ENCODE assay signal across 23 cellular contexts in the genomic region with DNA sequence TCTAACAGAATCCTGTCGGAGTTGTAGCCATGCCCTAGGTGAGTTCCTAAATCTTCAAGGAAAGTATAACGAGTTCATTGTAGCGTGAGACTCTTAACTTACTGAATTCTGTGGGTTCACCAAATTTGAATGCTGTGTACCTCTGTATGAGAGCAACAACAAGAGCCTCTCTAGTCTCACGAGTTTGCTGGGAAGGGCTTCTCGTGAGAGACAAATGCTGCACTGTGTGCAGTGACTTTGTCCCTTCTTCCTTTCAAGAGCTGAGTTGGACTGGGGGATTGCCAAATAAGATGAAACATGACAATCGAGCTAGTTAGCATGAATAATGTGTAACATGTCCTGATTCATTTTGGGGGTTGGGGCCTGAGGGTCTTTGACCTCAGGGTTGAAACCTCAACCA. TPM values are rescaled to one million over a fixed set of nuclear protein-coding genes. Genes with fewer than 3 reads are reported as not detected.
DNase-seq lines count a peak whose midpoint lies in the region; ATAC-seq and TF ChIP-seq lines count a peak whose summit lies in the region.
"Had no signal": no experiment of that assay in that cellular context is flagged by ENCODE, and none has a peak within 500 bp of the region (broad histone marks: within the 10 kb centered on the region; RNA-seq: fewer than 3 reads in every experiment).

No MANE protein-coding gene starts in this region.

- H4K20me1 ChIP-seq in osteoblast (ENCODE audit: insufficient read depth, low read length) = no peaks in the 10 kb centered on the region

- H3K9me3 ChIP-seq in psoas muscle = no peaks in the 10 kb centered on the region
- H3K9me3 ChIP-seq in osteoblast (ENCODE audit: low read depth, low read length) = no peaks in the 10 kb centered on the region
- H3K9me3 ChIP-seq: mucosa of descending colon had no signal

- H3K4me3 ChIP-seq in psoas muscle = no peak overlapping the region
- H3K4me3 ChIP-seq in osteoblast (ENCODE audit: insufficient read depth, low read length) = no peak overlapping the region
- H3K4me3 ChIP-seq: mucosa of descending colon, PC-9 had no signal

- H3K27ac ChIP-seq in cingulate gyrus (ENCODE audit: low read depth, low read length) (peak overlapping the region; percentile 66), psoas muscle (peak overlapping the region; percentile 85), osteoblast (ENCODE audit: low read depth, low read length) (no peak overlapping the region)
- H3K27ac ChIP-seq: brain microvascular endothelial cell, PC-9 had no signal

- TF ChIP-seq CTCF in psoas muscle (IDR thresholded peaks at IDR 0.05) (no peak), osteoblast (IDR thresholded peaks at IDR 0.05; ENCODE audit: extremely low read depth, low read depth, low read length) (no peak)

- no peaks in the 10 kb centered on the region for H3K79me2 ChIP-seq in osteoblast (ENCODE audit: insufficient read depth, low read length)

- DNase-seq in COLO829 (ENCODE audit: low spot score) (peak; percentile 42), inferior parietal cortex (ENCODE audit: extremely low spot score) (peak; percentile 72), psoas muscle (no peak), osteoblast (ENCODE audit: insufficient read length, low spot score, missing footprints) (no peak)
- no peak for DNase-seq in stimulated activated CD4-positive, alpha-beta T cell treated with anti-CD3 and anti-CD28 coated beads, Interleukin-4, amount 100 ng/mL, for 4 hours
- DNase-seq in stimulated activated CD4-positive, alpha-beta T cell treated with anti-CD3 and anti-CD28 coated beads, Interleukin-4, amount 100 ng/mL, for 1 hour = no peak
- DNase-seq: activated CD4-positive, alpha-beta T cell treated with anti-CD3 and anti-CD28 coated beads, Interleukin-2, amount 10 ng/mL, durations not matched to agents 24 days and 14 days; activated naive CD4-positive, alpha-beta T cell treated with anti-CD3 and anti-CD28 coated beads, Interleukin-2, amount 10 ng/mL, durations not matched to agents 7 days and 5 days; activated T-cell treated with anti-CD3 and anti-CD28 coated beads for 4 hours; brain microvascular endothelial cell; CD8-positive, alpha-beta memory T cell; DMS79 treated with DMSO at 0.1 percent for 48 hours; kidney glomerular epithelial cell; mucosa of descending colon; NCI-H1105 treated with DMSO at 0.1 percent for 48 hours; NCI-H2171; NCI-H748 treated with DMSO at 0.1 percent for 48 hours; PC-9; stimulated activated CD4-positive, alpha-beta T cell treated with anti-CD3 and anti-CD28 coated beads, Interleukin-12 subunit alpha, Interleukin-12 subunit beta, amount 100 ng/mL, for 4 hours; stimulated activated naive CD4-positive, alpha-beta T cell treated with Interleukin-2 at 50 U/mL for 16 hours had no signal

- H3K36me3 ChIP-seq in psoas muscle (ENCODE audit: insufficient read depth in 1 of 2, low read depth in 1 of 2) (peaks cover 0 to 7% of the 10 kb centered on the region in 2 donors), osteoblast (ENCODE audit: insufficient read depth, low read length) (no peaks in the 10 kb centered on the region)
- H3K36me3 ChIP-seq: brain microvascular endothelial cell had no signal

- intact Hi-C loops in psoas muscle (cut with DNase I) = no loop called here

- 57 to 71% (median 60%) methylated on average over 6 of the region's 6 CpGs for WGBS in psoas muscle, 3 donors

- ATAC-seq in psoas muscle = peak in 1 of 4 donors; percentile 51
- no peak for ATAC-seq in HG02588 (IDR thresholded peaks at IDR 0.05; ENCODE audit: unreplicated experiment)
- ATAC-seq: mucosa of descending colon, SK-N-SH treated with all-trans-retinoic acid at 6 μM for 48 hours had no signal

- H3K4me1 ChIP-seq in psoas muscle (peaks cover 40% of the 10 kb centered on the region), osteoblast (ENCODE audit: insufficient read depth, low read length) (peaks cover 1% of the 10 kb centered on the region)

- H2AFZ ChIP-seq in osteoblast (ENCODE audit: low read length) = no peak overlapping the region
- H2AFZ ChIP-seq: PC-9 had no signal

- no peaks in the 10 kb centered on the region for H3K27me3 ChIP-seq in psoas muscle (ENCODE audit: insufficient read depth in 3 of 3, low read length in 2 of 3)
- H3K27me3 ChIP-seq in osteoblast (ENCODE audit: insufficient read depth, low read length) = no peaks in the 10 kb centered on the region
- H3K27me3 ChIP-seq: brain microvascular endothelial cell had no signal

- H3K4me2 ChIP-seq in osteoblast (ENCODE audit: insufficient read depth, low read length) = no peak overlapping the region
- H3K4me2 ChIP-seq: PC-9 had no signal

RNA-seq across cellular contexts. Expression of a gene that starts 32.2 kb away (rescaled TPM):
- 10 to 100 TPM; 27.8 to 62.2 (median 41.9) TPM for total RNA-seq in psoas muscle
- 10 to 100 TPM; 10.8 to 45.9 (median 18.4) TPM for polyA plus RNA-seq in psoas muscle
- 11.8 and 15.9 TPM in 2 replicates for total RNA-seq in osteoblast

Comparison
In these comparisons a context has a peak if more than half of its experiments do, and no peak if none do; other contexts are left out.
1. DNase-seq: peak in COLO829 (single experiment) and inferior parietal cortex (single experiment); none in psoas muscle (0 of 2), stimulated activated CD4-positive, alpha-beta T cell treated with anti-CD3 and anti-CD28 coated beads, Interleukin-4, amount 100 ng/mL, for 4 hours (0 of 2), stimulated activated CD4-positive, alpha-beta T cell treated with anti-CD3 and anti-CD28 coated beads, Interleukin-4, amount 100 ng/mL, for 1 hour (single experiment) and osteoblast (single experiment).